17 cellular contexts compared by ENCODE assay signal in the genomic region with DNA sequence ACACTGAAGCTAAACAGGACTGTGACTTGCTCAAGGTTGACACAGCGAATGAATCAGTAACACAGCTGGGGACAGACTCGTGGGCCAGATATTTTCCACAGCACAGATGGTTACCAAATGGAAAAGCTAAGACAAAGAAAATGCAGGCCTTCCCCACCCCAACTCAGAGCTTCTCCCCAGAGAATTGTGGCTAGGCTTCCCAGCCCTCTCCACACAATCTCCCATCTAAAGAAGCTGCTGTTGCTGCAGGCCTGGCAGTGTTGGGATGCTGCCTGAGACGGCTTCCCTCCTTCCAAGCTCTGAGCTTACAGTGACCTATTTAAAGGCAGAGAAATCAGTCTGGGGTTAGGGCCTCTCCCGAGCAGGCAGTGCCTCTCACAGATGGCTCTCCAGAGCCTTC. TPM values are rescaled to one million over a fixed set of nuclear protein-coding genes. Genes with fewer than 3 reads are reported as not detected.
A peak's percentile ranks its signal among the peaks of the same experiment; 100 is the strongest.
DNase-seq lines count a peak whose midpoint lies in the region; ATAC-seq and TF ChIP-seq lines count a peak whose summit lies in the region.
"Had no signal": no experiment of that assay in that cellular context is flagged by ENCODE, and none has a peak within 500 bp of the region (broad histone marks: within the 10 kb centered on the region; RNA-seq: fewer than 3 reads in every experiment).

No MANE protein-coding gene starts in this region.

- no peak overlapping the region for H3K4me3 Mint-ChIP-seq in endothelial cell (ENCODE audit: unreplicated experiment)
- H3K4me3 Mint-ChIP-seq: activated naive CD8-positive, alpha-beta T cell treated with anti-CD3 and anti-CD28 coated beads, Interleukin-2, amount 10 ng/mL, durations not matched to agents 7 days and 5 days; dendritic cell treated with granulocyte-macrophage colony-stimulating factor and Interleukin-4, amounts not matched to agents 40 ng/mL and 50 ng/mL, for 4 days; stimulated activated naive CD8-positive, alpha-beta T cell treated with anti-CD3 and anti-CD28 coated beads, Interleukin-15, Interleukin-2, amounts not matched to agents 100 ng/mL and 50 ng/mL, for 24 hours had no signal

- H3K27ac ChIP-seq in gastroesophageal sphincter (peak overlapping the region in 3 of 4 donors; percentile 59 to 74 (median 60)), vagina (peak overlapping the region; percentile 16)

- no peak for TF ChIP-seq EP300 in gastroesophageal sphincter (IDR thresholded peaks at IDR 0.05)

- H3K4me3 ChIP-seq in gastroesophageal sphincter (peak overlapping the region in 1 of 2 donors; percentile 14), vagina (no peak overlapping the region)

- intact Hi-C loops in vagina (cut with DNase I), result no loop called here

- peak; percentile 18 to 69 for DNase-seq in NCI-H524 (lab: John Stamatoyannopoulos, UW)
- DNase-seq in NCI-H524 treated with DMSO at 0.1 percent for 48 hours (lab: John Stamatoyannopoulos, UW), result no peak
- DNase-seq in occipital lobe (lab: John Stamatoyannopoulos, UW), result peak; percentile 1
- no peak for DNase-seq in vagina (ENCODE audit: extremely low spot score in 2 of 2)
- DNase-seq in activated naive CD4-positive, alpha-beta T cell treated with anti-CD3 and anti-CD28 coated beads, Interleukin-2, amount 50 U/mL, for 72 hours (ENCODE audit: low spot score in 2 of 2), result no peak
- no peak for DNase-seq in endothelial cell (ENCODE audit: low spot score)
- no peak for DNase-seq in cortex of kidney (lab: John Stamatoyannopoulos, UW)
- DNase-seq: activated naive CD8-positive, alpha-beta T cell treated with anti-CD3 and anti-CD28 coated beads, Interleukin-2, amount 10 ng/mL, durations not matched to agents 7 days and 5 days; COR-L47; GOT3; NCI-H1417 treated with DMSO at 0.1 percent for 48 hours; NCI-H748 treated with DMSO at 0.1 percent for 48 hours; T-helper 1 cell had no signal

- ATAC-seq in gastroesophageal sphincter, result peak; percentile 66
- ATAC-seq in activated naive CD4-positive, alpha-beta T cell treated with anti-CD3 and anti-CD28 coated beads, Interleukin-2, amount 50 U/mL, for 72 hours, result no peak
- ATAC-seq: activated CD4-positive, CD25-positive, alpha-beta regulatory T cell treated with anti-CD3 and anti-CD28 coated beads, Interleukin-2, amount 50 U/mL, for 24 hours had no signal

- H3K4me1 ChIP-seq in gastroesophageal sphincter (no peaks in the 10 kb centered on the region), vagina (no peaks in the 10 kb centered on the region)

- H3K36me3 ChIP-seq in gastroesophageal sphincter (no peaks in the 10 kb centered on the region), vagina (no peaks in the 10 kb centered on the region)

- H3K27me3 Mint-ChIP-seq in endothelial cell (ENCODE audit: unreplicated experiment), result peaks cover 4% of the 10 kb centered on the region
- H3K27me3 Mint-ChIP-seq: activated naive CD8-positive, alpha-beta T cell treated with anti-CD3 and anti-CD28 coated beads, Interleukin-2, amount 10 ng/mL, durations not matched to agents 7 days and 5 days; stimulated activated naive CD8-positive, alpha-beta T cell treated with anti-CD3 and anti-CD28 coated beads, Interleukin-15, Interleukin-2, amounts not matched to agents 100 ng/mL and 50 ng/mL, for 24 hours had no signal

- no peak for TF ChIP-seq CTCF in gastroesophageal sphincter (IDR thresholded peaks at IDR 0.05)
- no peak for TF ChIP-seq CTCF in vagina (IDR thresholded peaks at IDR 0.05)
- TF ChIP-seq CTCF in endothelial cell (IDR thresholded peaks at IDR 0.05; ENCODE audit: unreplicated experiment), result no peak

- H3K27me3 ChIP-seq in gastroesophageal sphincter (no peaks in the 10 kb centered on the region), vagina (no peaks in the 10 kb centered on the region)

- no peaks in the 10 kb centered on the region for H3K9me3 Mint-ChIP-seq in activated naive CD4-positive, alpha-beta T cell treated with anti-CD3 and anti-CD28 coated beads, Interleukin-2, amount 50 U/mL, for 72 hours
- no peaks in the 10 kb centered on the region for H3K9me3 Mint-ChIP-seq in endothelial cell (ENCODE audit: unreplicated experiment)
- H3K9me3 Mint-ChIP-seq: activated naive CD8-positive, alpha-beta T cell treated with anti-CD3 and anti-CD28 coated beads, Interleukin-2, amount 10 ng/mL, durations not matched to agents 7 days and 5 days; dendritic cell treated with granulocyte-macrophage colony-stimulating factor and Interleukin-4, amounts not matched to agents 40 ng/mL and 50 ng/mL, for 4 days; stimulated activated naive CD8-positive, alpha-beta T cell treated with anti-CD3 and anti-CD28 coated beads, Interleukin-15, Interleukin-2, amounts not matched to agents 100 ng/mL and 50 ng/mL, for 24 hours had no signal

- H3K9me3 ChIP-seq in gastroesophageal sphincter (no peaks in the 10 kb centered on the region), vagina (no peaks in the 10 kb centered on the region)

- TF ChIP-seq POLR2A in gastroesophageal sphincter (IDR thresholded peaks at IDR 0.05), result no peak
- no peak for TF ChIP-seq POLR2A in vagina (IDR thresholded peaks at IDR 0.05)

- 61% methylated on average over 3 of the region's 4 CpGs; no CpG with 5 or more reads in 1 of the 2 donors for WGBS in gastroesophageal sphincter (ENCODE audit: low coverage in 1 of 2), 2 donors

- H3K36me3 Mint-ChIP-seq in activated naive CD4-positive, alpha-beta T cell treated with anti-CD3 and anti-CD28 coated beads, Interleukin-2, amount 50 U/mL, for 72 hours, result no peaks in the 10 kb centered on the region
- no peaks in the 10 kb centered on the region for H3K36me3 Mint-ChIP-seq in endothelial cell (ENCODE audit: low read depth, unreplicated experiment)
- H3K36me3 Mint-ChIP-seq: activated naive CD8-positive, alpha-beta T cell treated with anti-CD3 and anti-CD28 coated beads, Interleukin-2, amount 10 ng/mL, durations not matched to agents 7 days and 5 days had no signal

- no peaks in the 10 kb centered on the region for H3K4me1 Mint-ChIP-seq in endothelial cell (ENCODE audit: unreplicated experiment)
- H3K4me1 Mint-ChIP-seq: activated naive CD8-positive, alpha-beta T cell treated with anti-CD3 and anti-CD28 coated beads, Interleukin-2, amount 10 ng/mL, durations not matched to agents 7 days and 5 days had no signal

- no peak overlapping the region for H3K27ac Mint-ChIP-seq in activated naive CD4-positive, alpha-beta T cell treated with anti-CD3 and anti-CD28 coated beads, Interleukin-2, amount 50 U/mL, for 72 hours
- H3K27ac Mint-ChIP-seq in endothelial cell (ENCODE audit: unreplicated experiment), result no peak overlapping the region
- H3K27ac Mint-ChIP-seq: activated naive CD8-positive, alpha-beta T cell treated with anti-CD3 and anti-CD28 coated beads, Interleukin-2, amount 10 ng/mL, durations not matched to agents 7 days and 5 days; dendritic cell treated with granulocyte-macrophage colony-stimulating factor and Interleukin-4, amounts not matched to agents 40 ng/mL and 50 ng/mL, for 4 days; stimulated activated naive CD8-positive, alpha-beta T cell treated with anti-CD3 and anti-CD28 coated beads, Interleukin-15, Interleukin-2, amounts not matched to agents 100 ng/mL and 50 ng/mL, for 24 hours had no signal

RNA-seq across cellular contexts. Expression of gene PGRMC1, which starts 46.5 kb away (rescaled TPM):
- 100 to 1,000 TPM; 114 to 152 (median 139) TPM for total RNA-seq in gastroesophageal sphincter
- total RNA-seq in occipital lobe, result 151 TPM
- total RNA-seq in vagina, result 101 TPM
- total RNA-seq in activated naive CD4-positive, alpha-beta T cell treated with anti-CD3 and anti-CD28 coated beads, Interleukin-2, amount 50 U/mL, for 72 hours, result 10 to 100 TPM; 22.2 to 35.0 TPM
- 153 TPM for total RNA-seq in endothelial cell (ENCODE audit: unreplicated experiment)

Comparison
In these comparisons a context has a peak if more than half of its experiments do, and no peak if none do; other contexts are left out.
1. DNase-seq: peak in NCI-H524 (2 of 2) and occipital lobe (single experiment); none in NCI-H524 treated with DMSO at 0.1 percent for 48 hours (single experiment), vagina (0 of 2), activated naive CD4-positive, alpha-beta T cell treated with anti-CD3 and anti-CD28 coated beads, Interleukin-2, amount 50 U/mL, for 72 hours (0 of 2), endothelial cell (single experiment) and cortex of kidney (single experiment).